2 cellular contexts compared by ENCODE assay signal in genomic region chr2:131673400-131674173, GRCh38.
TF ChIP-seq lines count a peak whose summit lies in the region.

No MANE protein-coding gene starts in this region.

TF ChIP-seq in HCT116, 20 proteins besides CTCF, POLR2A, EP300 and RAD21:
- TF ChIP-seq CBX3 (IDR thresholded peaks at IDR 0.05; ENCODE audit: low read depth) (0 out of 2 replicates have a peak, but pooled peaks have one; percentile 50), EGR1 (IDR thresholded peaks at IDR 0.05; ENCODE audit: low read depth) (no peak)
TF ChIP-seq in HCT116: peak in this region for 1.

TF ChIP-seq in GM12878, 131 proteins besides CTCF, POLR2A, EP300 and RAD21:
- TF ChIP-seq, protein P1, sequence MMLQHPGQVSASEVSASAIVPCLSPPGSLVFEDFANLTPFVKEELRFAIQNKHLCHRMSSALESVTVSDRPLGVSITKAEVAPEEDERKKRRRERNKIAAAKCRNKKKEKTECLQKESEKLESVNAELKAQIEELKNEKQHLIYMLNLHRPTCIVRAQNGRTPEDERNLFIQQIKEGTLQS (IDR thresholded peaks at IDR 0.05; ENCODE audit: borderline replicate concordance, extremely low read depth, low read depth, low read length) = no peak
- peak; percentile 73; the same call in 1 of the 2 replicates for TF ChIP-seq TCF12 (IDR thresholded peaks at IDR 0.05; ENCODE audit: low read depth, low read length)
- TF ChIP-seq JUND (IDR thresholded peaks at IDR 0.05; ENCODE audit: low read depth, low read length) = no peak
- TF ChIP-seq, protein P2, sequence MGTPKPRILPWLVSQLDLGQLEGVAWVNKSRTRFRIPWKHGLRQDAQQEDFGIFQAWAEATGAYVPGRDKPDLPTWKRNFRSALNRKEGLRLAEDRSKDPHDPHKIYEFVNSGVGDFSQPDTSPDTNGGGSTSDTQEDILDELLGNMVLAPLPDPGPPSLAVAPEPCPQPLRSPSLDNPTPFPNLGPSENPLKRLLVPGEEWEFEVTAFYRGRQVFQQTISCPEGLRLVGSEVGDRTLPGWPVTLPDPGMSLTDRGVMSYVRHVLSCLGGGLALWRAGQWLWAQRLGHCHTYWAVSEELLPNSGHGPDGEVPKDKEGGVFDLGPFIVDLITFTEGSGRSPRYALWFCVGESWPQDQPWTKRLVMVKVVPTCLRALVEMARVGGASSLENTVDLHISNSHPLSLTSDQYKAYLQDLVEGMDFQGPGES (IDR thresholded peaks at IDR 0.05) = no peak
- TF ChIP-seq SMARCA5 (IDR thresholded peaks at IDR 0.05) = peak; percentile 40; the same call in 1 of the 2 replicates
- TF ChIP-seq MYC (IDR thresholded peaks at IDR 0.05; ENCODE audit: insufficient read depth, insufficient read length, insufficient replicate concordance, low read length, severe bottlenecking) = no peak
- no peak for TF ChIP-seq HDAC6 (IDR thresholded peaks at IDR 0.05; ENCODE audit: unreplicated experiment)
- 0 out of 2 replicates have a peak, but pooled peaks have one; percentile 35 for TF ChIP-seq PAX5 (IDR thresholded peaks at IDR 0.05; ENCODE audit: borderline replicate concordance, low read depth, low read length)
- TF ChIP-seq EED (IDR thresholded peaks at IDR 0.05; ENCODE audit: low read depth) = peak; percentile 49
- no peak for TF ChIP-seq MYB (IDR thresholded peaks at IDR 0.05; ENCODE audit: borderline replicate concordance, low read depth, low read length)
- TF ChIP-seq, protein P3, sequence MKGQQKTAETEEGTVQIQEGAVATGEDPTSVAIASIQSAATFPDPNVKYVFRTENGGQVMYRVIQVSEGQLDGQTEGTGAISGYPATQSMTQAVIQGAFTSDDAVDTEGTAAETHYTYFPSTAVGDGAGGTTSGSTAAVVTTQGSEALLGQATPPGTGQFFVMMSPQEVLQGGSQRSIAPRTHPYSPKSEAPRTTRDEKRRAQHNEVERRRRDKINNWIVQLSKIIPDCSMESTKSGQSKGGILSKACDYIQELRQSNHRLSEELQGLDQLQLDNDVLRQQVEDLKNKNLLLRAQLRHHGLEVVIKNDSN (IDR thresholded peaks at IDR 0.05; ENCODE audit: borderline replicate concordance, extremely low read length, insufficient read depth, low read depth, low read length) = no peak
- TF ChIP-seq YY1 (IDR thresholded peaks at IDR 0.05; ENCODE audit: low read depth, low read length) = peak; percentile 39; the same call in 1 of the 2 replicates
- peak; percentile 69 for TF ChIP-seq SMC3 (IDR thresholded peaks at IDR 0.05; ENCODE audit: borderline replicate concordance, low read length)
- 0 out of 2 replicates have a peak, but pooled peaks have one; percentile 51 for TF ChIP-seq TCF3 (IDR thresholded peaks at IDR 0.05; ENCODE audit: borderline replicate concordance, insufficient read depth, low read depth, low read length)
- TF ChIP-seq RUNX3 (IDR thresholded peaks at IDR 0.05; ENCODE audit: low read length) = no peak
